In genomic region chr2:230873670-230874401, GRCh38 we compare ENCODE assay signal across 10 cellular contexts. TPM values are rescaled to one million over a fixed set of nuclear protein-coding genes. Genes with fewer than 3 reads are reported as not detected.
DNase-seq lines count a peak whose midpoint lies in the region; ATAC-seq and TF ChIP-seq lines count a peak whose summit lies in the region.
"Had no signal": no experiment of that assay in that cellular context is flagged by ENCODE, and none has a peak within 500 bp of the region (broad histone marks: within the 10 kb centered on the region; RNA-seq: fewer than 3 reads in every experiment).

No MANE protein-coding gene starts in this region.

- TF ChIP-seq CTCF in GM13977 (IDR thresholded peaks at IDR 0.05; ENCODE audit: extremely low read depth, insufficient read depth, missing control alignments) (no peak), dorsolateral prefrontal cortex (IDR thresholded peaks at IDR 0.05 in 54 of 56, conservative IDR thresholded peaks at IDR 0.05 in 2 of 56; ENCODE audit: low read depth in 1 of 56, partially characterized antibody in 56 of 56) (no peak)

- peak; percentile 73 for ATAC-seq in GM19438 (IDR thresholded peaks at IDR 0.05; ENCODE audit: low read depth, unreplicated experiment)
- ATAC-seq in HG03097 (IDR thresholded peaks at IDR 0.05; ENCODE audit: low FRiP score, unreplicated experiment): peak; percentile 51

- H3K27me3 ChIP-seq in dorsolateral prefrontal cortex: no peaks in the 10 kb centered on the region

- in situ Hi-C loops in GM13977 (cut with MboI; ENCODE audit: low pct_unique_long_range_greater_than_20kb, low sequenced_read_pairs, unreplicated experiment): no loop called here

- H3K4me3 ChIP-seq in dorsolateral prefrontal cortex: no peak overlapping the region

- peak overlapping the region in 38 of 59 donors; percentile 1 to 97 (median 77) for H3K27ac ChIP-seq in dorsolateral prefrontal cortex

- intact Hi-C loops in dorsolateral prefrontal cortex (cut with DNase I): no loop called here
- intact Hi-C loops in cardiac septum (cut with DNase I): no loop called here

- DNase-seq in GM13977 (ENCODE audit: low spot score) (peak; percentile 75), dorsolateral prefrontal cortex (no peak), NCI-H526 treated with DMSO at 0.1 percent for 48 hours (lab: John Stamatoyannopoulos, UW) (no peak), cardiac septum (ENCODE audit: low spot score) (no peak), cerebellum (ENCODE audit: low spot score) (no peak)
- DNase-seq in effector CD4-positive, alpha-beta T cell: no peak
- DNase-seq: mesenchymal stem cell, NCI-H1694 treated with DMSO at 0.1 percent for 48 hours had no signal

RNA-seq across cellular contexts. Expression of gene ITM2C, which starts 9.1 kb away (rescaled TPM):
- total RNA-seq in dorsolateral prefrontal cortex: 1,000 to 10,000 TPM in 1 of 120 experiments, 100 to 1,000 TPM in 119; 391 to 1,107 (median 596) TPM
- 18.4 TPM for total RNA-seq in cardiac septum
- total RNA-seq in cerebellum: 70.3 TPM

RNA-seq across cellular contexts. Expression of gene GPR55, which starts 51.2 kb away (rescaled TPM):
- total RNA-seq in dorsolateral prefrontal cortex: 1 to 10 TPM in 74 of 120 experiments, under 1 TPM in 46; 0.14 to 6.3 (median 1.2) TPM
- not detected for total RNA-seq in cardiac septum
- not detected for total RNA-seq in cerebellum
